ENCODE assay signal across 3 cellular contexts in genomic region chr2:24392542-24393059, GRCh38.
TF ChIP-seq lines count a peak whose summit lies in the region.

No MANE protein-coding gene starts in this region.

TF ChIP-seq in A549, 52 proteins besides CTCF, POLR2A, EP300 and RAD21:
- TF ChIP-seq MAFK (IDR thresholded peaks at IDR 0.05; ENCODE audit: partially characterized antibody) = peak; percentile 83
- no peak for TF ChIP-seq CHD2 (IDR thresholded peaks at IDR 0.05; ENCODE audit: low read length, partially characterized antibody)
- TF ChIP-seq HOXB13 (CRISPR knock-in tag; IDR thresholded peaks at IDR 0.05; ENCODE audit: low read depth) = no peak
- no peak for TF ChIP-seq ZSCAN20 (CRISPR knock-in tag; IDR thresholded peaks at IDR 0.05)
- no peak for TF ChIP-seq HES2 (IDR thresholded peaks at IDR 0.05)

TF ChIP-seq in IMR-90, 13 proteins besides CTCF, POLR2A, EP300 and RAD21:
- TF ChIP-seq CHD1 (IDR thresholded peaks at IDR 0.05; ENCODE audit: low read depth, low read length) = no peak
- peak; percentile 75 for TF ChIP-seq MAFK (IDR thresholded peaks at IDR 0.05; ENCODE audit: low read depth, low read length)
- TF ChIP-seq CEBPB (IDR thresholded peaks at IDR 0.05; ENCODE audit: low read depth, low read length) = no peak
- no peak for TF ChIP-seq NFE2L2 (IDR thresholded peaks at IDR 0.05; ENCODE audit: low read depth, low read length)
- no peak for TF ChIP-seq USF2 (IDR thresholded peaks at IDR 0.05; ENCODE audit: low read depth, low read length)
- no peak for TF ChIP-seq SMC3 (IDR thresholded peaks at IDR 0.05; ENCODE audit: low read depth, low read length)

TF ChIP-seq in K562, 482 proteins besides CTCF, POLR2A, EP300 and RAD21:
- TF ChIP-seq GABPB1 (CRISPR knock-in tag; IDR thresholded peaks at IDR 0.05) = no peak
- no peak for TF ChIP-seq ZNF583 (CRISPR knock-in tag; IDR thresholded peaks at IDR 0.05)
- no peak for TF ChIP-seq EP400 (IDR thresholded peaks at IDR 0.05)
- peak; percentile 37; the same call in 1 of the 2 replicates for TF ChIP-seq MAFG (tag; conservative IDR thresholded peaks at IDR 0.05)
- TF ChIP-seq MAFF (IDR thresholded peaks at IDR 0.05; ENCODE audit: low read length) = peak; percentile 61
- TF ChIP-seq COPS2 (conservative IDR thresholded peaks at IDR 0.05) = no peak
- peak; percentile 74 for TF ChIP-seq ZNF316 (IDR thresholded peaks at IDR 0.05)
- peak; percentile 56 for TF ChIP-seq C11orf30 (IDR thresholded peaks at IDR 0.05; ENCODE audit: low read depth)
- TF ChIP-seq MAFK (IDR thresholded peaks at IDR 0.05; ENCODE audit: low read length) = peak; percentile 47; the same call in 1 of the 2 replicates
- no peak for TF ChIP-seq NEUROD1 (IDR thresholded peaks at IDR 0.05; ENCODE audit: borderline replicate concordance, low read depth, low read length, partially characterized antibody)
TF ChIP-seq in K562: peak in this region for 5.
